ENCODE assay signal across 18 cellular contexts in the genomic region with DNA sequence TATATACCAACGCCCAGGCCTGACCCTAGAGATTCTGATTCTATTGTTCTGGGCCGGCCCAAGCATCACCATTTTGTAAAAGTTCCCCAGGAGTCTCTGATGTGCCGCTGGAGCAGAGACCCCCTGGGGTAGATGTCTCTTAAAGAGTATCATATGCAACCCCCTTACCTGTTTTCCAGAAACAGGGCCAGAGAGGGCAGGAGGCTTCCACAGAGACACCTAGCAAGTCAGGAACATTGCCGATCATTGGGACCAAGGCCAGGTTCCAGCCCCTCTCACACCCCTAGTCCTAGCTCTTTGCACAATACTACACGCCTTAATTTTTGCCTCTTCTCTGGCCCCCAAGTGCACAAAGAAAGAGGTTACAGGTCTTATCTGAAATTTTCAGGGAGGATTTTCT.
DNase-seq lines count a peak whose midpoint lies in the region; ATAC-seq and TF ChIP-seq lines count a peak whose summit lies in the region.
"Had no signal": no experiment of that assay in that cellular context is flagged by ENCODE, and none has a peak within 500 bp of the region (broad histone marks: within the 10 kb centered on the region; RNA-seq: fewer than 3 reads in every experiment).

No MANE protein-coding gene starts in this region.

- no peaks in the 10 kb centered on the region for H3K9me3 ChIP-seq in parathyroid adenoma (ENCODE audit: control insufficient read depth, low read length)
- no peaks in the 10 kb centered on the region for H3K9me3 ChIP-seq in tibial artery

- ATAC-seq in activated CD8-positive, alpha-beta memory T cell treated with anti-CD3 and anti-CD28 coated beads, Interleukin-2, amount 10 ng/mL, durations not matched to agents 7 days and 5 days: no peak

- no peak for TF ChIP-seq CTCF in coronary artery (IDR thresholded peaks at IDR 0.05)
- TF ChIP-seq CTCF in parathyroid adenoma (IDR thresholded peaks at IDR 0.05): no peak
- TF ChIP-seq CTCF in tibial artery (IDR thresholded peaks at IDR 0.05): no peak

- H3K4me1 ChIP-seq in parathyroid adenoma: peaks cover 13% of the 10 kb centered on the region
- peaks cover 6 to 59% (median 32%) of the 10 kb centered on the region in 4 donors for H3K4me1 ChIP-seq in tibial artery

- intact Hi-C loops in tibial artery (cut with DNase I; ENCODE audit: low total_unique reads): no loop called here

- H2AFZ ChIP-seq in parathyroid adenoma: no peak overlapping the region
- H2AFZ ChIP-seq: PC-9 had no signal

- no peaks in the 10 kb centered on the region for H3K79me2 ChIP-seq in parathyroid adenoma

- H3K4me3 Mint-ChIP-seq in activated CD8-positive, alpha-beta memory T cell treated with anti-CD3 and anti-CD28 coated beads, Interleukin-2, amount 10 ng/mL, durations not matched to agents 7 days and 5 days: no peak overlapping the region

- no peak overlapping the region for H3K4me2 ChIP-seq in parathyroid adenoma (ENCODE audit: low read length)
- H3K4me2 ChIP-seq: PC-9 had no signal

- CTCF ChIA-PET in activated CD8-positive, alpha-beta memory T cell treated with anti-CD3 and anti-CD28 coated beads, Interleukin-2, amount 10 ng/mL, durations not matched to agents 7 days and 5 days (lab: Charles Lee): no interaction called here

- DNase-seq in activated CD8-positive, alpha-beta memory T cell treated with anti-CD3 and anti-CD28 coated beads, Interleukin-2, amount 10 ng/mL, durations not matched to agents 7 days and 5 days: peak; percentile 27
- no peak for DNase-seq in activated CD8-positive, alpha-beta memory T cell treated with anti-CD3 and anti-CD28 coated beads, Interleukin-2, amount 50 U/mL, for 48 hours
- DNase-seq in coronary artery (ENCODE audit: low spot score) (peak; percentile 62), tibial artery (peak; percentile 14 to 61), COR-L47 (lab: John Stamatoyannopoulos, UW) (no peak), globus pallidus (ENCODE audit: low spot score) (no peak)
- DNase-seq in activated CD4-positive, alpha-beta T cell treated with anti-CD3 and anti-CD28 coated beads, Interleukin-2, amount 50 U/mL, for 1 hour: no peak
- DNase-seq: AML-193, DMS 273 treated with DMSO at 0.1 percent for 48 hours, IMR-90, NCI-H1417 treated with DMSO at 0.1 percent for 48 hours, NCI-H187 treated with DMSO at 0.1 percent for 48 hours, NCI-H2227 treated with DMSO at 0.1 percent for 48 hours, NCI-H510A treated with DMSO at 0.1 percent for 48 hours, PC-9 had no signal

- H3K4me3 ChIP-seq in coronary artery (no peak overlapping the region), parathyroid adenoma (ENCODE audit: low read depth, low read length) (no peak overlapping the region), tibial artery (no peak overlapping the region)
- H3K4me3 ChIP-seq: PC-9 had no signal

- no peak overlapping the region for H3K27ac Mint-ChIP-seq in activated CD8-positive, alpha-beta memory T cell treated with anti-CD3 and anti-CD28 coated beads, Interleukin-2, amount 10 ng/mL, durations not matched to agents 7 days and 5 days

- no peaks in the 10 kb centered on the region for H3K36me3 Mint-ChIP-seq in activated CD8-positive, alpha-beta memory T cell treated with anti-CD3 and anti-CD28 coated beads, Interleukin-2, amount 10 ng/mL, durations not matched to agents 7 days and 5 days

- no peaks in the 10 kb centered on the region for H3K9me3 Mint-ChIP-seq in activated CD8-positive, alpha-beta memory T cell treated with anti-CD3 and anti-CD28 coated beads, Interleukin-2, amount 10 ng/mL, durations not matched to agents 7 days and 5 days (ENCODE audit: low read depth)

- H3K27ac ChIP-seq in coronary artery: no peak overlapping the region
- H3K27ac ChIP-seq in parathyroid adenoma: peak overlapping the region; percentile 58
- peak overlapping the region; percentile 62 to 70 for H3K27ac ChIP-seq in tibial artery
- H3K27ac ChIP-seq: 22Rv1, HL-60, PC-9 had no signal

- no peak overlapping the region for H3K9ac ChIP-seq in parathyroid adenoma

- H3K4me1 Mint-ChIP-seq in activated CD8-positive, alpha-beta memory T cell treated with anti-CD3 and anti-CD28 coated beads, Interleukin-2, amount 10 ng/mL, durations not matched to agents 7 days and 5 days: no peaks in the 10 kb centered on the region

- H3K27me3 Mint-ChIP-seq in activated CD8-positive, alpha-beta memory T cell treated with anti-CD3 and anti-CD28 coated beads, Interleukin-2, amount 10 ng/mL, durations not matched to agents 7 days and 5 days: peaks cover 15% of the 10 kb centered on the region

- H3K36me3 ChIP-seq in parathyroid adenoma (ENCODE audit: control insufficient read depth, insufficient read depth, low read length) (no peaks in the 10 kb centered on the region), tibial artery (peaks cover 42 to 63% (median 51%) of the 10 kb centered on the region in 3 donors)

- H3K27me3 ChIP-seq in parathyroid adenoma (ENCODE audit: control insufficient read depth, insufficient read depth, low read length): no peaks in the 10 kb centered on the region
- no peaks in the 10 kb centered on the region for H3K27me3 ChIP-seq in tibial artery

Comparison
In these comparisons a context has a peak if more than half of its experiments do, and no peak if none do; other contexts are left out.
1. DNase-seq: peak in activated CD8-positive, alpha-beta memory T cell treated with anti-CD3 and anti-CD28 coated beads, Interleukin-2, amount 10 ng/mL, durations not matched to agents 7 days and 5 days (single experiment), coronary artery (single experiment) and tibial artery (2 of 2); none in activated CD8-positive, alpha-beta memory T cell treated with anti-CD3 and anti-CD28 coated beads, Interleukin-2, amount 50 U/mL, for 48 hours (single experiment), COR-L47 (single experiment), activated CD4-positive, alpha-beta T cell treated with anti-CD3 and anti-CD28 coated beads, Interleukin-2, amount 50 U/mL, for 1 hour (single experiment) and globus pallidus (single experiment).
2. H3K27ac ChIP-seq: peak in parathyroid adenoma (single experiment) and tibial artery (2 of 2); none in coronary artery (0 of 2).